In genomic region chr5:80301342-80301741, GRCh38 we compare ENCODE assay signal across 4 cellular contexts. TPM values are rescaled to one million over a fixed set of nuclear protein-coding genes. Genes with fewer than 3 reads are reported as not detected.
"Had no signal": no experiment of that assay in that cellular context is flagged by ENCODE, and none has a peak within 500 bp of the region (broad histone marks: within the 10 kb centered on the region; RNA-seq: fewer than 3 reads in every experiment).

No MANE protein-coding gene starts in this region.

RNA-seq across cellular contexts. Expression of gene SPZ1, which starts 18.5 kb away (rescaled TPM):
- total RNA-seq: LHCN-M2, M059J, MCF 10A, NCI-H460 had no signal
